ENCODE assay signal across 8 cellular contexts in genomic region chr21:26732442-26733221, GRCh38.
DNase-seq lines count a peak whose midpoint lies in the region; ATAC-seq and TF ChIP-seq lines count a peak whose summit lies in the region.

No MANE protein-coding gene starts in this region.

- no peaks in the 10 kb centered on the region for H3K36me3 Mint-ChIP-seq in activated CD4-positive, alpha-beta memory T cell treated with anti-CD3 and anti-CD28 coated beads for 36 hours

- no peak overlapping the region for H3K27ac Mint-ChIP-seq in activated CD4-positive, alpha-beta memory T cell treated with anti-CD3 and anti-CD28 coated beads for 36 hours

- WGBS in psoas muscle, 3 donors, result 14 to 29% (median 18%) methylated on average over 10 of the region's 10 CpGs

- no peaks in the 10 kb centered on the region for H3K27me3 ChIP-seq in cardiac muscle cell
- no peaks in the 10 kb centered on the region for H3K27me3 ChIP-seq in psoas muscle (ENCODE audit: insufficient read depth in 3 of 3, low read length in 2 of 3)

- H3K4me1 Mint-ChIP-seq in activated CD4-positive, alpha-beta memory T cell treated with anti-CD3 and anti-CD28 coated beads for 36 hours (ENCODE audit: low read depth), result no peaks in the 10 kb centered on the region

- intact Hi-C loops in activated CD4-positive, alpha-beta memory T cell treated with anti-CD3 and anti-CD28 coated beads for 36 hours (cut with micrococcal nuclease), result no loop called here
- intact Hi-C loops in psoas muscle (cut with DNase I), result no loop called here

- ATAC-seq in HG03159 (IDR thresholded peaks at IDR 0.05; ENCODE audit: unreplicated experiment) (peak; percentile 74), psoas muscle (peak; percentile 87 to 95 (median 93)), GM18858 (IDR thresholded peaks at IDR 0.05; ENCODE audit: unreplicated experiment) (no peak)

- peak; percentile 12 for DNase-seq in COLO668 (lab: John Stamatoyannopoulos, UW; ENCODE audit: unreplicated experiment)
- peak; percentile 25 for DNase-seq in activated CD4-positive, alpha-beta memory T cell treated with anti-CD3 and anti-CD28 coated beads for 36 hours
- DNase-seq in cardiac muscle cell (ENCODE audit: low read depth in 1 of 2, low spot score in 1 of 2), result peak; percentile 58 to 72
- DNase-seq in psoas muscle, result peak; percentile 35 to 58
- no peak for DNase-seq in NCI-H1092 treated with DMSO at 0.1 percent for 48 hours (lab: John Stamatoyannopoulos, UW)
- DNase-seq in mesenteric fat pad (ENCODE audit: low spot score), result no peak

- H3K9me3 ChIP-seq in cardiac muscle cell (ENCODE audit: low read depth), result no peaks in the 10 kb centered on the region
- H3K9me3 ChIP-seq in psoas muscle, result no peaks in the 10 kb centered on the region

- H3K4me1 ChIP-seq in cardiac muscle cell (ENCODE audit: low read depth), result peaks cover 5% of the 10 kb centered on the region
- peaks cover 9% of the 10 kb centered on the region for H3K4me1 ChIP-seq in psoas muscle

- peaks cover 4% of the 10 kb centered on the region for H3K9me3 Mint-ChIP-seq in activated CD4-positive, alpha-beta memory T cell treated with anti-CD3 and anti-CD28 coated beads for 36 hours

- CTCF ChIA-PET in activated CD4-positive, alpha-beta memory T cell treated with anti-CD3 and anti-CD28 coated beads for 36 hours (lab: Charles Lee), result interaction anchor here (0.6 to 1.4 kb wide), 5 partner anchors 10 to 968 kb away, joined by 3 to 5 read pairs (median 4); no protein-coding TSS in a partner anchor

- H3K4me3 ChIP-seq in cardiac muscle cell (no peak overlapping the region), psoas muscle (peak overlapping the region; percentile 7)

- no peak overlapping the region for H3K4me3 Mint-ChIP-seq in activated CD4-positive, alpha-beta memory T cell treated with anti-CD3 and anti-CD28 coated beads for 36 hours

- H3K27ac ChIP-seq in cardiac muscle cell, result no peak overlapping the region
- H3K27ac ChIP-seq in psoas muscle, result no peak overlapping the region

- H3K36me3 ChIP-seq in cardiac muscle cell (no peaks in the 10 kb centered on the region), psoas muscle (ENCODE audit: insufficient read depth in 1 of 2, low read depth in 1 of 2) (no peaks in the 10 kb centered on the region)

- POLR2A ChIA-PET in activated CD4-positive, alpha-beta memory T cell treated with anti-CD3 and anti-CD28 coated beads for 36 hours (lab: Charles Lee), result interaction anchor here (0.6 kb wide), 1 partner anchor 8 kb away, joined by 5 read pairs; no protein-coding TSS in a partner anchor

- peaks cover 13% of the 10 kb centered on the region for H3K27me3 Mint-ChIP-seq in activated CD4-positive, alpha-beta memory T cell treated with anti-CD3 and anti-CD28 coated beads for 36 hours

- TF ChIP-seq CTCF in cardiac muscle cell (IDR thresholded peaks at IDR 0.05; ENCODE audit: low read depth, low read length) (peak; percentile 75), psoas muscle (IDR thresholded peaks at IDR 0.05) (peak; percentile 51)

Comparison
In these comparisons a context has a peak if more than half of its experiments do, and no peak if none do; other contexts are left out.
1. DNase-seq: peak in COLO668 (single experiment), activated CD4-positive, alpha-beta memory T cell treated with anti-CD3 and anti-CD28 coated beads for 36 hours (single experiment), cardiac muscle cell (2 of 2) and psoas muscle (2 of 2); none in NCI-H1092 treated with DMSO at 0.1 percent for 48 hours (single experiment) and mesenteric fat pad (single experiment).